1 cellular context compared by ENCODE assay signal in genomic region chr3:42317137-42317536, GRCh38.
TF ChIP-seq lines count a peak whose summit lies in the region.

No MANE protein-coding gene starts in this region.

TF ChIP-seq in HEK293, 187 proteins besides CTCF, POLR2A, EP300 and RAD21 (continued from another document):
- TF ChIP-seq ZBTB11 (tag by site-specific recombination; conservative IDR thresholded peaks at IDR 0.05; ENCODE audit: low read depth): no peak
- peak; percentile 92 for TF ChIP-seq SETDB1 (IDR thresholded peaks at IDR 0.05; ENCODE audit: insufficient read length, low read length)
- TF ChIP-seq ZBTB6 (tag by site-specific recombination; IDR thresholded peaks at IDR 0.05): no peak
